Comparison of ENCODE assay signal across 8 cellular contexts in genomic region chr19:4342421-4343055, GRCh38. TPM values are rescaled to one million over a fixed set of nuclear protein-coding genes. Genes with fewer than 3 reads are reported as not detected.
A peak's percentile ranks its signal among the peaks of the same experiment; 100 is the strongest.
DNase-seq lines count a peak whose midpoint lies in the region; ATAC-seq, FAIRE-seq and TF ChIP-seq lines count a peak whose summit lies in the region.

No MANE protein-coding gene starts in this region.

- H3K27me3 ChIP-seq in HUES6 (ENCODE audit: control insufficient read depth, insufficient read depth, low read length): no peaks in the 10 kb centered on the region
- no peaks in the 10 kb centered on the region for H3K27me3 ChIP-seq in OCI-LY1 (ENCODE audit: insufficient read depth, low read length)
- no peaks in the 10 kb centered on the region for H3K27me3 ChIP-seq in endothelial cell of umbilical vein (ENCODE audit: control insufficient read depth in 2 of 2, insufficient read depth in 2 of 2, low read length in 2 of 2)

- H3K27ac ChIP-seq in HUES6 (ENCODE audit: low read depth, low read length): peak overlapping the region; percentile 86
- H3K27ac ChIP-seq in OCI-LY1 (ENCODE audit: low read depth, low read length, poor library complexity, severe bottlenecking): peak overlapping the region; percentile 86
- H3K27ac ChIP-seq in endothelial cell of umbilical vein (ENCODE audit: insufficient read depth, low read depth, low read length): peak overlapping the region; percentile 61

- H3K27ac Mint-ChIP-seq in mesothelial cell of epicardium: peak overlapping the region; percentile 99

- H3K9ac ChIP-seq in HUES6 (ENCODE audit: low read length): peak overlapping the region; percentile 84
- H3K9ac ChIP-seq in OCI-LY1 (ENCODE audit: low read length): peak overlapping the region; percentile 87
- H3K9ac ChIP-seq in endothelial cell of umbilical vein (replicated peaks; ENCODE audit: extremely low read depth, insufficient read depth, low read length): peak overlapping the region; percentile 68

- H3K9me3 Mint-ChIP-seq in mesothelial cell of epicardium: no peaks in the 10 kb centered on the region

- H3K4me3 Mint-ChIP-seq in mesothelial cell of epicardium: peak overlapping the region; percentile 86

- dilution Hi-C loops in endothelial cell of umbilical vein (cut with MboI; ENCODE audit: extremely low pct_ligation_motif_present, low sequenced_read_pairs): no loop called here

- H3K79me2 ChIP-seq in OCI-LY1 (ENCODE audit: insufficient read depth, low read length): no peaks in the 10 kb centered on the region
- H3K79me2 ChIP-seq in endothelial cell of umbilical vein (ENCODE audit: control insufficient read depth, insufficient read depth, low read length): no peaks in the 10 kb centered on the region

- TF ChIP-seq POLR2A in endothelial cell of umbilical vein (IDR thresholded peaks at IDR 0.05; ENCODE audit: low read depth, low read length): peak; percentile 96

- peak; percentile 100 for FAIRE-seq in endothelial cell of umbilical vein (lab: Jason Lieb, UNC)

- POLR2A ChIA-PET in endothelial cell of umbilical vein (lab: Charles Lee): interaction anchor here (0.6 to 2.3 kb wide), 12 partner anchors 10 to 110 kb away, joined by 3 to 7 read pairs (median 4); partner anchors contain the start of gene YJU2

- TF ChIP-seq CTCF in OCI-LY1 (IDR thresholded peaks at IDR 0.05; ENCODE audit: low read length) (no peak), endothelial cell of umbilical vein (IDR thresholded peaks at IDR 0.05; ENCODE audit: extremely low read depth in 1 of 2, insufficient read depth in 1 of 2, low read depth in 1 of 2, low read length in 2 of 2) (no peak), mesothelial cell of epicardium (IDR thresholded peaks at IDR 0.05; ENCODE audit: unreplicated experiment) (no peak)

- CTCF ChIA-PET in endothelial cell of umbilical vein (lab: Charles Lee): interaction anchor here (0.7 to 3.1 kb wide), 12 partner anchors 10 to 183 kb away, joined by 3 to 54 read pairs (median 6); partner anchors contain the start of genes CHAF1A and SH3GL1

- peaks cover 2% of the 10 kb centered on the region for H3K27me3 Mint-ChIP-seq in mesothelial cell of epicardium (ENCODE audit: low read depth)

- peaks cover 12% of the 10 kb centered on the region for H3K36me3 ChIP-seq in HUES6 (ENCODE audit: control insufficient read depth, insufficient read depth, low read length)
- peaks cover 11% of the 10 kb centered on the region for H3K36me3 ChIP-seq in OCI-LY1 (ENCODE audit: insufficient read depth, low read length)
- H3K36me3 ChIP-seq in endothelial cell of umbilical vein (ENCODE audit: control insufficient read depth in 2 of 2, extremely low read depth in 1 of 2, insufficient read depth in 2 of 2, low read length in 2 of 2): peaks cover 2% of the 10 kb centered on the region in 2 experiments

- BruUV-seq in endothelial cell of umbilical vein (replicated peaks; lab: Mats Ljungman, UMichigan): no TSS peak

- H3K4me2 ChIP-seq in OCI-LY1 (ENCODE audit: low read length) (peak overlapping the region; percentile 79), endothelial cell of umbilical vein (ENCODE audit: insufficient read depth, low read length) (peak overlapping the region; percentile 91)

- H3K4me1 ChIP-seq in HUES6 (ENCODE audit: control insufficient read depth, insufficient read depth, low read length): peaks cover 13% of the 10 kb centered on the region
- peaks cover 22% of the 10 kb centered on the region for H3K4me1 ChIP-seq in OCI-LY1 (ENCODE audit: insufficient read depth, low read length, severe bottlenecking)
- peaks cover 16% of the 10 kb centered on the region for H3K4me1 ChIP-seq in endothelial cell of umbilical vein (ENCODE audit: control insufficient read depth, extremely low read depth, insufficient read depth, low read length)

- peaks cover 22% of the 10 kb centered on the region for H3K4me1 Mint-ChIP-seq in mesothelial cell of epicardium

- no peaks in the 10 kb centered on the region for H3K9me1 ChIP-seq in endothelial cell of umbilical vein (replicated peaks; ENCODE audit: control insufficient read depth, extremely low read depth, insufficient read depth, low read length)

- no peaks in the 10 kb centered on the region for H3K9me3 ChIP-seq in HUES6 (ENCODE audit: control insufficient read depth, insufficient read depth, low read depth, low read length)
- H3K9me3 ChIP-seq in OCI-LY1 (ENCODE audit: low read length): no peaks in the 10 kb centered on the region
- H3K9me3 ChIP-seq in endothelial cell of umbilical vein (replicated peaks; ENCODE audit: control insufficient read depth, insufficient read depth, low read length): no peaks in the 10 kb centered on the region

- intact Hi-C loops in endothelial cell of umbilical vein (cut with micrococcal nuclease): loop anchor here (1.0 kb wide), 2 partner anchors 14 to 32 kb away; no protein-coding TSS in a partner anchor

- H2AFZ ChIP-seq in OCI-LY1 (ENCODE audit: low read length) (no peak overlapping the region), endothelial cell of umbilical vein (ENCODE audit: low read depth, low read length) (peak overlapping the region; percentile 70)

- peaks cover 6% of the 10 kb centered on the region for H3K36me3 Mint-ChIP-seq in mesothelial cell of epicardium

- peak; percentile 82 for ATAC-seq in GM21447 (IDR thresholded peaks at IDR 0.05; ENCODE audit: unreplicated experiment)

- H4K20me1 ChIP-seq in OCI-LY1 (ENCODE audit: insufficient read depth, low read length) (no peaks in the 10 kb centered on the region), endothelial cell of umbilical vein (replicated peaks; ENCODE audit: control insufficient read depth, extremely low read depth, insufficient read depth, low read length) (no peaks in the 10 kb centered on the region)

- H3F3A ChIP-seq in OCI-LY1 (ENCODE audit: insufficient read depth, low read length): no peaks in the 10 kb centered on the region

- H3K4me3 ChIP-seq in HUES6 (ENCODE audit: low read depth, low read length) (peak overlapping the region; percentile 85), OCI-LY1 (ENCODE audit: low read depth, low read length, poor library complexity, severe bottlenecking) (peak overlapping the region; percentile 87), endothelial cell of umbilical vein (replicated peaks in 1 of 3; ENCODE audit: insufficient read depth in 1 of 3, low read depth in 1 of 3, low read length in 3 of 3) (peak overlapping the region; percentile 31 to 85 (median 55))

- DNase-seq in D341Med (ENCODE audit: low spot score): peak; percentile 92
- peak; percentile 83 for DNase-seq in activated T-cell treated with anti-CD3 and anti-CD28 coated beads for 1 hour (ENCODE audit: low read depth)
- DNase-seq in endothelial cell of umbilical vein (ENCODE audit: low read depth, low spot score): peak; percentile 100
- DNase-seq in mesothelial cell of epicardium (ENCODE audit: low spot score in 2 of 2, unreplicated experiment in 2 of 2): peak; percentile 87 to 94
- peak; percentile 71 to 86 for DNase-seq in stimulated activated CD8-positive, alpha-beta memory T cell treated with anti-CD3 and anti-CD28 coated beads, Interleukin-15, amount 100 ng/mL, for 4 hours (ENCODE audit: low read depth in 2 of 2)

- H3K9me2 ChIP-seq in OCI-LY1 (ENCODE audit: low read depth, low read length): no peaks in the 10 kb centered on the region

RNA-seq across cellular contexts. Expression of gene MPND, which starts 0.8 kb away (rescaled TPM):
- total RNA-seq in endothelial cell of umbilical vein: 21.1 and 22.1 TPM in 2 replicates
- 13.8 and 14.8 TPM in 2 replicates for polyA plus RNA-seq in endothelial cell of umbilical vein
- polyA plus RNA-seq in endothelial cell of umbilical vein (2011; cell fraction: cytosol; rRNA removed): 9.0 and 11.6 TPM in 2 replicates
- 6.7 and 7.7 TPM in 2 replicates for polyA plus RNA-seq in endothelial cell of umbilical vein (2011; cell fraction: nucleus; rRNA removed)
- 13.3 and 22.7 TPM in 2 replicates for polyA plus RNA-seq in endothelial cell of umbilical vein (2012)
- polyA minus RNA-seq in endothelial cell of umbilical vein: 7.7 and 11.2 TPM in 2 replicates
- 8.4 TPM for polyA minus RNA-seq in endothelial cell of umbilical vein (2011; cell fraction: cytosol; rRNA and poly(A)+ RNA removed)
- polyA minus RNA-seq in endothelial cell of umbilical vein (2011; cell fraction: nucleus; rRNA and poly(A)+ RNA removed): 1.8 and 6.9 TPM in 2 replicates
- total RNA-seq in mesothelial cell of epicardium: 34.6 to 42.4 TPM (median 42.2 TPM) in 3 replicates

RNA-seq across cellular contexts. Expression of gene STAP2, which starts 3.9 kb away (rescaled TPM):
- total RNA-seq in endothelial cell of umbilical vein (11.8 and 12.2 TPM in 2 replicates), mesothelial cell of epicardium (74.0 to 79.4 TPM (median 75.3 TPM) in 3 replicates)
- polyA plus RNA-seq in endothelial cell of umbilical vein: 21.7 and 21.8 TPM in 2 replicates
- polyA plus RNA-seq in endothelial cell of umbilical vein (2011; cell fraction: cytosol; rRNA removed): 14.2 and 17.3 TPM in 2 replicates
- polyA plus RNA-seq in endothelial cell of umbilical vein (2011; cell fraction: nucleus; rRNA removed): 20.5 and 24.1 TPM in 2 replicates
- polyA plus RNA-seq in endothelial cell of umbilical vein (2012): 7.2 and 18.3 TPM in 2 replicates
- polyA minus RNA-seq in endothelial cell of umbilical vein: 8.1 and 11.6 TPM in 2 replicates
- polyA minus RNA-seq in endothelial cell of umbilical vein (2011; cell fraction: cytosol; rRNA and poly(A)+ RNA removed): not detected
- polyA minus RNA-seq in endothelial cell of umbilical vein (2011; cell fraction: nucleus; rRNA and poly(A)+ RNA removed): 3.0 and 6.0 TPM in 2 replicates

RNA-seq across cellular contexts. Expression of gene FSD1, which starts 38.1 kb away (rescaled TPM):
- total RNA-seq in endothelial cell of umbilical vein (25.8 and 26.0 TPM in 2 replicates), mesothelial cell of epicardium (16.4 to 17.7 TPM (median 17.1 TPM) in 3 replicates)
- 55.5 and 95.4 TPM in 2 replicates for polyA plus RNA-seq in endothelial cell of umbilical vein
- 29.1 and 37.6 TPM in 2 replicates for polyA plus RNA-seq in endothelial cell of umbilical vein (2011; cell fraction: cytosol; rRNA removed)
- polyA plus RNA-seq in endothelial cell of umbilical vein (2011; cell fraction: nucleus; rRNA removed): 63.2 and 66.5 TPM in 2 replicates
- polyA plus RNA-seq in endothelial cell of umbilical vein (2012): 27.7 and 38.5 TPM in 2 replicates
- polyA minus RNA-seq in endothelial cell of umbilical vein: 11.9 and 17.9 TPM in 2 replicates
- polyA minus RNA-seq in endothelial cell of umbilical vein (2011; cell fraction: cytosol; rRNA and poly(A)+ RNA removed): 3.1 TPM
- polyA minus RNA-seq in endothelial cell of umbilical vein (2011; cell fraction: nucleus; rRNA and poly(A)+ RNA removed): 7.2 and 10.6 TPM in 2 replicates

RNA-seq across cellular contexts. Expression of gene TMIGD2, which starts 40.3 kb away (rescaled TPM):
- total RNA-seq in endothelial cell of umbilical vein (not detected in 2 replicates), mesothelial cell of epicardium (0.29 TPM in 1 of 3 replicates, not detected in the others)
- polyA plus RNA-seq in endothelial cell of umbilical vein: not detected in 2 replicates
- polyA plus RNA-seq in endothelial cell of umbilical vein (2011; cell fraction: cytosol; rRNA removed): not detected in 2 replicates
- not detected in 2 replicates for polyA plus RNA-seq in endothelial cell of umbilical vein (2011; cell fraction: nucleus; rRNA removed)
- polyA plus RNA-seq in endothelial cell of umbilical vein (2012): not detected in 2 replicates
- polyA minus RNA-seq in endothelial cell of umbilical vein: not detected in 2 replicates
- not detected for polyA minus RNA-seq in endothelial cell of umbilical vein (2011; cell fraction: cytosol; rRNA and poly(A)+ RNA removed)
- polyA minus RNA-seq in endothelial cell of umbilical vein (2011; cell fraction: nucleus; rRNA and poly(A)+ RNA removed): not detected in 2 replicates

RNA-seq across cellular contexts. Expression of gene SH3GL1, which starts 57.8 kb away (rescaled TPM):
- total RNA-seq in endothelial cell of umbilical vein (143 and 153 TPM in 2 replicates), mesothelial cell of epicardium (89.9 to 91.7 TPM (median 90.1 TPM) in 3 replicates)
- 145 and 191 TPM in 2 replicates for polyA plus RNA-seq in endothelial cell of umbilical vein
- 113 and 139 TPM in 2 replicates for polyA plus RNA-seq in endothelial cell of umbilical vein (2011; cell fraction: cytosol; rRNA removed)
- 94.1 and 103 TPM in 2 replicates for polyA plus RNA-seq in endothelial cell of umbilical vein (2011; cell fraction: nucleus; rRNA removed)
- 124 and 164 TPM in 2 replicates for polyA plus RNA-seq in endothelial cell of umbilical vein (2012)
- 51.2 and 68.4 TPM in 2 replicates for polyA minus RNA-seq in endothelial cell of umbilical vein
- 43.0 TPM for polyA minus RNA-seq in endothelial cell of umbilical vein (2011; cell fraction: cytosol; rRNA and poly(A)+ RNA removed)
- polyA minus RNA-seq in endothelial cell of umbilical vein (2011; cell fraction: nucleus; rRNA and poly(A)+ RNA removed): 32.8 and 43.7 TPM in 2 replicates

Comparison
In these comparisons a context has a peak if more than half of its experiments do, and no peak if none do; other contexts are left out.
1. Peak in every context shown above with its lines: DNase-seq, ATAC-seq, H3K4me3 ChIP-seq and H3K27ac ChIP-seq.